1 cellular context compared by ENCODE assay signal in genomic region chr3:133130168-133130567, GRCh38.
TF ChIP-seq lines count a peak whose summit lies in the region.

No MANE protein-coding gene starts in this region.

TF ChIP-seq in GM23338, 12 proteins besides CTCF, POLR2A, EP300 and RAD21 (continued from another document):
- no peak for TF ChIP-seq NANOG (IDR thresholded peaks at IDR 0.05; ENCODE audit: borderline replicate concordance)
- no peak for TF ChIP-seq EZH2phosphoT487 (IDR thresholded peaks at IDR 0.05; ENCODE audit: unreplicated experiment)
- no peak for TF ChIP-seq ETS1 (IDR thresholded peaks at IDR 0.05)
- TF ChIP-seq ZNF462 (CRISPR knock-in tag; IDR thresholded peaks at IDR 0.05): no peak
- TF ChIP-seq ZNF331 (CRISPR knock-in tag; IDR thresholded peaks at IDR 0.05; ENCODE audit: low read depth): no peak
